Comparison of ENCODE assay signal across 33 cellular contexts in genomic region chr16:7037491-7037890, GRCh38.
"Had no signal": no experiment of that assay in that cellular context is flagged by ENCODE, and none has a peak within 500 bp of the region (broad histone marks: within the 10 kb centered on the region; RNA-seq: fewer than 3 reads in every experiment).

No MANE protein-coding gene starts in this region.

- FAIRE-seq: astrocyte, bronchial epithelial cell, colon had no signal

- DNase-seq: activated B cell treated with CpG ODN at 0.5 μM for 24 hours; activated CD4-positive, alpha-beta T cell treated with anti-CD3 and anti-CD28 coated beads for 48 hours; activated CD4-positive, alpha-beta T cell treated with anti-CD3 and anti-CD28 coated beads, Interleukin-2, amount 50 U/mL, for 1 hour; activated CD4-positive, alpha-beta T cell treated with anti-CD3 and anti-CD28 coated beads, Interleukin-2, amount 50 U/mL, for 48 hours; activated CD8-positive, alpha-beta memory T cell treated with anti-CD3 and anti-CD28 coated beads for 24 hours; activated CD8-positive, alpha-beta T cell treated with anti-CD3 and anti-CD28 coated beads for 36 hours; activated effector memory CD4-positive, alpha-beta T cell treated with Interleukin-2 at 50 U/mL for 16 hours; activated gamma-delta T cell treated with Interleukin-2 at 50 U/mL for 16 hours; activated naive CD4-positive, alpha-beta T cell treated with anti-CD3 and anti-CD28 coated beads, Interleukin-2, amount 50 U/mL, for 16 hours; activated naive CD4-positive, alpha-beta T cell treated with Interleukin-2 at 50 U/mL for 16 hours; activated T-cell treated with anti-CD3 and anti-CD28 coated beads, Interleukin-2, amount 50 U/mL, for 4 hours; amniotic stem cell; anterior cingulate cortex; brain microvascular endothelial cell; caudate nucleus; cortex of kidney; dermis blood vessel endothelial cell; effector CD4-positive, alpha-beta T cell; effector memory CD8-positive, alpha-beta T cell; erythroblast; foreskin keratinocyte; gastrocnemius medialis; glutamatergic neuron; heart left ventricle; T-helper 17 cell; T1000; WERI-Rb-1 had no signal

- H3K4me3 ChIP-seq: esophagus muscularis mucosa, gastrocnemius medialis, heart left ventricle had no signal

- ATAC-seq: activated CD4-positive, CD25-positive, alpha-beta regulatory T cell treated with anti-CD3 and anti-CD28 coated beads, Interleukin-2, amount 50 U/mL, for 24 hours; activated CD8-positive, alpha-beta T cell treated with anti-CD3 and anti-CD28 coated beads for 36 hours; activated T-cell treated with anti-CD3 and anti-CD28 coated beads, Interleukin-2, amount 50 U/mL, for 4 hours; activated T-helper 17 cell treated with anti-CD3 and anti-CD28 coated beads, Interleukin-2, amount 50 U/mL, for 72 hours; effector memory CD8-positive, alpha-beta T cell; foreskin keratinocyte; gastrocnemius medialis; heart left ventricle; T-helper 17 cell had no signal

- H3K27me3 ChIP-seq: brain microvascular endothelial cell, esophagus muscularis mucosa, foreskin keratinocyte, gastrocnemius medialis, heart left ventricle had no signal

- H3K9me3 ChIP-seq: esophagus muscularis mucosa, gastrocnemius medialis, heart left ventricle had no signal

- H3K36me3 ChIP-seq: brain microvascular endothelial cell, esophagus muscularis mucosa, gastrocnemius medialis, heart left ventricle, WERI-Rb-1 had no signal

- H3K27ac ChIP-seq: brain microvascular endothelial cell, esophagus muscularis mucosa, foreskin keratinocyte, gastrocnemius medialis, heart left ventricle, WERI-Rb-1 had no signal

- H3K4me1 ChIP-seq: esophagus muscularis mucosa, foreskin keratinocyte, gastrocnemius medialis, heart left ventricle had no signal
